Comparison of ENCODE assay signal across 20 cellular contexts in genomic region chr2:140498360-140498759, GRCh38.
"Had no signal": no experiment of that assay in that cellular context is flagged by ENCODE, and none has a peak within 500 bp of the region (broad histone marks: within the 10 kb centered on the region; RNA-seq: fewer than 3 reads in every experiment).

No MANE protein-coding gene starts in this region.

- H3K27ac ChIP-seq: HL-60, RWPE1 had no signal

- FAIRE-seq: HTR-8/SVneo had no signal

- ATAC-seq: Panc1, PC-3, SK-N-SH treated with all-trans-retinoic acid at 6 μM for 48 hours had no signal

- DNase-seq: Karpas-422; KG1; MM.1S; NCI-H1092 treated with DMSO at 0.1 percent for 48 hours; NCI-H1436; NCI-H187; NCI-H2029; NCI-H2081 treated with DMSO at 0.1 percent for 48 hours; NCI-H2227 treated with DMSO at 0.1 percent for 48 hours; NCI-H526; NCI-H82; NK-92 treated with Interleukin-12 subunit alpha and Interleukin-12 subunit beta, amount 100 ng/mL, for 24 hours; PC-3; SHP77; T-helper 1 cell had no signal
